1 cellular context compared by ENCODE assay signal in the genomic region with DNA sequence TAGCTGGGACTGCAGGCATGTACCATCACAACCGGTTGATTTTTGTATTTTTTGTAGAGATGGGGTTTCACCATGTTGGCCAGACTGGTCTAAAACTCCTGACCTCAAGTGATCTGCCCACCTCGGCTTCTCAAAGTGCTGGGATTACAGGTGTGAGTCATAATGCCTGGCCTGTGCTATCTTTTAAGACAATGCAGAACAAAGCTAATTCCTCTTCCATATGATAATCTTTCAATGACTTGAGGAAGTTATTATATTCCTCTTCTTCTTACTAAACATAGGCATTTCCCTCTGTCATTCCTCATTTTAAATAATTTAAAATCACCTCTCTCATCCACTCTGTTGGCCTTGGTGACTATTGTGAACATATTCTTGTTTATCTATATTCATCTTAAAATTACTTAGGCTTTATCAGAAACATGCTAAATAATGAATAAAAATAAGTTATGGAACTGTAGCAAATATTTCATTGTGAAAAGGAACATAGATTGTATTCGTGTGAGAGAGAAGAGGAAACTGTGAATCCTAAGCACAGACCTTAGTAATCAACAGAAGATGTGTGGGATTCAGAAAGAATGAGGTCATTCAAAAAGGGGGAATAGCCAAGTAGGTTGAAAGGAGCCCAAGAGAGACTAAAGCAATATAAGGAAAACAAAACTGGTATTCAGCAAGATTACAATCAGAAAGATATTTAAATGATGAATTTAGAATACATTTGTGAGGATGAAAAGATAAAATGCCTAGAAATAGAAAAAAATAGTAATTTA.
TF ChIP-seq lines count a peak whose summit lies in the region.

No MANE protein-coding gene starts in this region.

TF ChIP-seq in H1, 55 proteins besides CTCF, POLR2A, EP300 and RAD21:
- TF ChIP-seq BCL11A (IDR thresholded peaks at IDR 0.05; ENCODE audit: low read depth in 2 of 2, low read length in 2 of 2), result no peak
- TF ChIP-seq JUN (IDR thresholded peaks at IDR 0.05; ENCODE audit: low read depth, low read length), result peak; percentile 57; the same call in 1 of the 2 replicates
- TF ChIP-seq CREB1 (IDR thresholded peaks at IDR 0.05), result no peak
- TF ChIP-seq CTBP2 (IDR thresholded peaks at IDR 0.05; ENCODE audit: borderline replicate concordance, insufficient read depth, insufficient read length, low read length), result no peak
- no peak for TF ChIP-seq SIN3A (conservative IDR thresholded peaks at IDR 0.05 in 1 of 2, IDR thresholded peaks at IDR 0.05 in 1 of 2; ENCODE audit: low read depth in 1 of 2, low read length in 2 of 2)
- TF ChIP-seq, protein P1, sequence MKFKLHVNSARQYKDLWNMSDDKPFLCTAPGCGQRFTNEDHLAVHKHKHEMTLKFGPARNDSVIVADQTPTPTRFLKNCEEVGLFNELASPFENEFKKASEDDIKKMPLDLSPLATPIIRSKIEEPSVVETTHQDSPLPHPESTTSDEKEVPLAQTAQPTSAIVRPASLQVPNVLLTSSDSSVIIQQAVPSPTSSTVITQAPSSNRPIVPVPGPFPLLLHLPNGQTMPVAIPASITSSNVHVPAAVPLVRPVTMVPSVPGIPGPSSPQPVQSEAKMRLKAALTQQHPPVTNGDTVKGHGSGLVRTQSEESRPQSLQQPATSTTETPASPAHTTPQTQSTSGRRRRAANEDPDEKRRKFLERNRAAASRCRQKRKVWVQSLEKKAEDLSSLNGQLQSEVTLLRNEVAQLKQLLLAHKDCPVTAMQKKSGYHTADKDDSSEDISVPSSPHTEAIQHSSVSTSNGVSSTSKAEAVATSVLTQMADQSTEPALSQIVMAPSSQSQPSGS (IDR thresholded peaks at IDR 0.05; ENCODE audit: low read length), result peak; percentile 94
- no peak for TF ChIP-seq ASH2L (IDR thresholded peaks at IDR 0.05; ENCODE audit: low read length)
- TF ChIP-seq JUND (IDR thresholded peaks at IDR 0.05; ENCODE audit: low read length), result peak; percentile 82
- no peak for TF ChIP-seq CHD2 (IDR thresholded peaks at IDR 0.05; ENCODE audit: low read length)
- TF ChIP-seq TBP (IDR thresholded peaks at IDR 0.05; ENCODE audit: low read depth, low read length), result no peak
- TF ChIP-seq CEBPB (IDR thresholded peaks at IDR 0.05; ENCODE audit: low read depth, low read length), result no peak
